16 cellular contexts compared by ENCODE assay signal in the genomic region with DNA sequence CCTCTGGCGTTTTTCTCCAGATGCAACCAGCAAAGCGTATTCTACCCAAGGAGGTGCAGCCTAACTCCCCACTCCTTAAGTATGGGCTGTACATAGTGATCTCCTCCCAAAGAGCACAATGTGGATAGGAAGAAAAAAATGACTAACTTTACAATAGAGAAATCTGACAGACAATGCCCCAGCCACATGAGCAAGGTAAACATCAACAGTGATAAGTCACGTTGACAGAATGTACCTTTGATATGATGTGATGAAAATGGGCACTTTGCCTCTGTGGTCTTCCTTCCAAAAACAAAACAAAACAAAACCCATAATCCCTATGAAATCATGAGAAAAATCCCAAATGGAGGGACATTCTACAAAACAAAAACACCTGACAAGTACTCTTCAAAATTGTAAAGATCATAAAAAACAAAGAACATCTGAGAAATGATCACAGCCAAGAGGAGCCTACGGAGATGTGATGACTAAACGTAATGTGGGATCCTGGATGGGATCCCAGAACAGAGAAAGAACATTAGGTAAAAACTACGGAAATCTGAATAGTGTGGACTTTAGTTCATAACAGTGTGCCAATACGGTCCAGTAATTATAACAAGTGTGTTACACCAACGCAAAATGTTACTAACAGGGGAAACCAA. TPM values are rescaled to one million over a fixed set of nuclear protein-coding genes. Genes with fewer than 3 reads are reported as not detected.
DNase-seq lines count a peak whose midpoint lies in the region; ATAC-seq and TF ChIP-seq lines count a peak whose summit lies in the region.
"Had no signal": no experiment of that assay in that cellular context is flagged by ENCODE, and none has a peak within 500 bp of the region (broad histone marks: within the 10 kb centered on the region; RNA-seq: fewer than 3 reads in every experiment).

No MANE protein-coding gene starts in this region.

- no peaks in the 10 kb centered on the region for H3K27me3 ChIP-seq in Panc1 (ENCODE audit: control insufficient read depth, insufficient read depth, low read length)
- H3K27me3 ChIP-seq: BLaER1 treated with 17β-estradiol and CSF1 and Interleukin-3, amounts not matched to agents 10 nM and 100 nM; transverse colon had no signal

- CTCF ChIA-PET in Panc1 (lab: Charles Lee), result no interaction called here

- intact Hi-C loops in Panc1 (cut with micrococcal nuclease; ENCODE audit: unreplicated experiment), result no loop called here
- intact Hi-C loops in left ventricle myocardium superior (cut with micrococcal nuclease), result no loop called here
- intact Hi-C loops in sciatic nerve (cut with DNase I), result no loop called here

- no peaks in the 10 kb centered on the region for H3K9me3 ChIP-seq in Panc1 (ENCODE audit: control insufficient read depth, insufficient read depth, low read depth, low read length)
- H3K9me3 ChIP-seq: BLaER1 treated with 17β-estradiol and CSF1 and Interleukin-3, amounts not matched to agents 10 nM and 100 nM; transverse colon had no signal

- no TSS peak for BruUV-seq in Panc1 (replicated peaks; lab: Mats Ljungman, UMichigan)

- POLR2A ChIA-PET in Panc1 (lab: Charles Lee), result no interaction called here

- H3K4me1 ChIP-seq in Panc1 (ENCODE audit: control insufficient read depth, insufficient read depth, low read length), result peaks cover 83% of the 10 kb centered on the region
- H3K4me1 ChIP-seq: BLaER1 treated with 17β-estradiol and CSF1 and Interleukin-3, amounts not matched to agents 10 nM and 100 nM had no signal

- H3K27ac ChIP-seq in Panc1 (ENCODE audit: low read length), result peak overlapping the region; percentile 12; the same call in 1 of the 2 replicates
- H3K27ac ChIP-seq: BLaER1 treated with 17β-estradiol and CSF1 and Interleukin-3, amounts not matched to agents 10 nM and 100 nM; SK-N-MC; transverse colon had no signal

- H3K4me3 ChIP-seq in Panc1 (ENCODE audit: low read depth in 2 of 2, low read length in 2 of 2), result no peak overlapping the region
- H3K4me3 ChIP-seq: BLaER1 treated with 17β-estradiol and CSF1 and Interleukin-3, amounts not matched to agents 10 nM and 100 nM; SK-N-MC; transverse colon had no signal

- in situ Hi-C loops in Panc1 (cut with HindIII; ENCODE audit: low pct_unique_long_range_greater_than_20kb, low sequenced_read_pairs), result no loop called here

- no peaks in the 10 kb centered on the region for H3K36me3 ChIP-seq in Panc1 (ENCODE audit: control insufficient read depth, insufficient read depth, low read length)
- H3K36me3 ChIP-seq: BLaER1 treated with 17β-estradiol and CSF1 and Interleukin-3, amounts not matched to agents 10 nM and 100 nM; transverse colon had no signal

- ATAC-seq in Panc1 (no peak), left ventricle myocardium superior (peak; percentile 1), sciatic nerve (peak; percentile 59), GM19023 (IDR thresholded peaks at IDR 0.05; ENCODE audit: unreplicated experiment) (no peak), GM19395 (IDR thresholded peaks at IDR 0.05; ENCODE audit: unreplicated experiment) (no peak)
- ATAC-seq: HCT116; stimulated activated effector memory CD8-positive, alpha-beta T cell treated with anti-CD3 and anti-CD28 coated beads, Interleukin-12 subunit alpha, Interleukin-12 subunit beta, amount 100 ng/mL, for 72 hours had no signal

- no peak for DNase-seq in Panc1 (ENCODE audit: low read depth, low spot score)
- DNase-seq in cerebellar cortex (ENCODE audit: low spot score), result peak; percentile 84
- no peak for DNase-seq in left ventricle myocardium superior
- DNase-seq in sciatic nerve (ENCODE audit: low spot score), result no peak
- DNase-seq in HCEC 1CT, result no peak
- DNase-seq in NCI-H1105 (lab: John Stamatoyannopoulos, UW), result no peak
- DNase-seq: glutamatergic neuron, left cardiac atrium, NCI-H187, transverse colon had no signal

- TF ChIP-seq CTCF in Panc1 (IDR thresholded peaks at IDR 0.05), result no peak

RNA-seq across cellular contexts. Expression of gene ABLIM1, which starts 50.6 kb away (rescaled TPM):
- 274 TPM for total RNA-seq in Panc1 (2021; ENCODE audit: unreplicated experiment)
- 97.4 TPM for polyA plus RNA-seq in Panc1 (2012; ENCODE audit: insufficient read length)
- total RNA-seq in left ventricle myocardium superior, result 808 TPM
- 140 TPM for total RNA-seq in sciatic nerve

Comparison
In these comparisons a context has a peak if more than half of its experiments do, and no peak if none do; other contexts are left out.
1. ATAC-seq: peak in left ventricle myocardium superior (single experiment) and sciatic nerve (single experiment); none in Panc1 (single experiment), GM19023 (single experiment) and GM19395 (single experiment).